Comparison of ENCODE assay signal across 8 cellular contexts in the genomic region with DNA sequence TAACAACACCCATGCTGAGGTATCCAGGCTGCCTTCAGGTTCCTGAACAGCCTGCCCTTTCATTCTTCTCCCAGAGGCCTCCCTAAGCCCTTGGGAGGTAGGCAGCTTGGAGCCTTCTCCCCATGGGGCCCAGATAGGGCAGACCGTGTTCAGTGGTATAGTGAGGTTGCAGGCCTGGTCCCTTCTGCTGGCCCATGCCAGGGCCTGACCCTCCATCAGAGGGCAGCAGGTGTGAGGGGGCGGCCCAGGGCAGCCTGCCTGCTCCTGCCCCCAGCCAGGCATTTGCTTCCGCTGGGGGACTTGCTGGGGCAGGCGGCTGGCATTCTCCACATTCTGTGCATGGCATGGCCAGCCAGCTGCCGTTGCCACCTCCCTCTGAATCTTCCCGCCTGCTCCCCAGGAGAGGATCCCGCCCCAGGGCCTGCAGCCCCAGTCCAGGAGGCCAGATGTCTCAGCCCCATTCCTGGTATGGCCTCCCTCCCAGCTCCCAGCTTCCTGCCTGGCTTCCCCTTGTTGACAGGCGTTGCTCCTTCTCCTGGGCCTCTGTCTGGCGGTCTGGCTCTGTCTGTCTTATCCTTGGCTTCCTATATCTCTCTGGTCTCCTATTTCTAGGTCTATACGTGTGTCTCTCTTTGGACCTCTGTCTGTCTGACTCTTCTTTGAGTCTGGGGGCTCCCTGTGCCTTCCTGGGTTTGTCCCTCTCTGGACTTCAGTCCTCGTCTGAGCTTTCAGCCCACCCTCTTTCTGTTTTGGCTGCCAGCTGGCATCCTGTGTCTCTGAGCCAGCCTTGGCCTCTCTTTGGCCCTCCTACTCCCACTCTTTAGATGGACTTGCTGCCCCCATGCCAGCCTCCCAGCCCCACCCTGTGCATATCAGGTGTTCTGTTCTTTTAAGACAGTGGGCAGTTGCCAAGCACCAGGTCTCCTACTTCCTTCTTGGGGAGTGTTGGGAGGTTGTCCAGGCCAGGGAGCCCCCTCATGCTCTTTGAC. TPM values are rescaled to one million over a fixed set of nuclear protein-coding genes. Genes with fewer than 3 reads are reported as not detected.
DNase-seq lines count a peak whose midpoint lies in the region; TF ChIP-seq lines count a peak whose summit lies in the region.

No MANE protein-coding gene starts in this region.

- H3K36me3 Mint-ChIP-seq in activated T-helper 1 cell treated with anti-CD3 and anti-CD28 coated beads, Interleukin-12 subunit alpha, Interleukin-12 subunit beta, Interleukin-2, Interleukin-4 antibody, amounts not matched to agents 30 ng/mL and 10 ng/mL and 1 ng/mL, durations not matched to agents 14 hours and 24 hours and 36 hours (ENCODE audit: low read depth) = peaks cover 23% of the 10 kb centered on the region
- H3K36me3 Mint-ChIP-seq in immature natural killer cell = peaks cover 0 to 13% (median 8%) of the 10 kb centered on the region in 3 donors

- H3K27ac ChIP-seq in testis = peak overlapping the region; percentile 87 to 98

- no peak for TF ChIP-seq CTCF in testis (IDR thresholded peaks at IDR 0.05)

- peaks cover 57% of the 10 kb centered on the region for H3K4me1 ChIP-seq in testis

- intact Hi-C loops in activated T-helper 1 cell treated with anti-CD3 and anti-CD28 coated beads, Interleukin-12 subunit alpha, Interleukin-12 subunit beta, Interleukin-2, Interleukin-4 antibody, amounts not matched to agents 30 ng/mL and 10 ng/mL and 1 ng/mL, durations not matched to agents 14 hours and 24 hours and 36 hours (cut with micrococcal nuclease) = no loop called here
- intact Hi-C loops in testis (cut with DNase I; ENCODE audit: low total_unique reads) = no loop called here

- no peaks in the 10 kb centered on the region for H3K27me3 Mint-ChIP-seq in activated T-helper 1 cell treated with anti-CD3 and anti-CD28 coated beads, Interleukin-12 subunit alpha, Interleukin-12 subunit beta, Interleukin-2, Interleukin-4 antibody, amounts not matched to agents 30 ng/mL and 10 ng/mL and 1 ng/mL, durations not matched to agents 14 hours and 24 hours and 36 hours (ENCODE audit: insufficient read depth)
- H3K27me3 Mint-ChIP-seq in immature natural killer cell (ENCODE audit: low read depth in 3 of 3) = peaks cover 6 to 8% (median 8%) of the 10 kb centered on the region in 3 donors

- peaks cover 62% of the 10 kb centered on the region for H3K4me1 Mint-ChIP-seq in activated T-helper 1 cell treated with anti-CD3 and anti-CD28 coated beads, Interleukin-12 subunit alpha, Interleukin-12 subunit beta, Interleukin-2, Interleukin-4 antibody, amounts not matched to agents 30 ng/mL and 10 ng/mL and 1 ng/mL, durations not matched to agents 14 hours and 24 hours and 36 hours (ENCODE audit: low read depth)
- peaks cover 34 to 35% of the 10 kb centered on the region in 2 donors for H3K4me1 Mint-ChIP-seq in immature natural killer cell

- peak overlapping the region; percentile 96 for H3K4me3 Mint-ChIP-seq in activated T-helper 1 cell treated with anti-CD3 and anti-CD28 coated beads, Interleukin-12 subunit alpha, Interleukin-12 subunit beta, Interleukin-2, Interleukin-4 antibody, amounts not matched to agents 30 ng/mL and 10 ng/mL and 1 ng/mL, durations not matched to agents 14 hours and 24 hours and 36 hours
- H3K4me3 Mint-ChIP-seq in immature natural killer cell = peak overlapping the region in 4 of 5 donors; percentile 46 to 95 (median 71)

- peak overlapping the region; percentile 16 for H3K27ac Mint-ChIP-seq in activated T-helper 1 cell treated with anti-CD3 and anti-CD28 coated beads, Interleukin-12 subunit alpha, Interleukin-12 subunit beta, Interleukin-2, Interleukin-4 antibody, amounts not matched to agents 30 ng/mL and 10 ng/mL and 1 ng/mL, durations not matched to agents 14 hours and 24 hours and 36 hours
- peak overlapping the region; percentile 17 to 97 (median 70) for H3K27ac Mint-ChIP-seq in immature natural killer cell

- no peaks in the 10 kb centered on the region for H3K36me3 ChIP-seq in testis (ENCODE audit: low read depth, missing control alignments)

- H3K27me3 ChIP-seq in testis = no peaks in the 10 kb centered on the region

- DNase-seq in NCI-H2081 (lab: John Stamatoyannopoulos, UW) (peak; percentile 39 to 73), NCI-H2081 treated with DMSO at 0.1 percent for 48 hours (lab: John Stamatoyannopoulos, UW) (no peak), immature natural killer cell (no peak), testis (peak; percentile 51), cerebellar nuclear complex (lab: John Stamatoyannopoulos, UW) (no peak), NCI-H526 (lab: John Stamatoyannopoulos, UW) (no peak), mesenteric fat pad (ENCODE audit: low spot score) (no peak)
- no peak for DNase-seq in activated T-helper 1 cell treated with anti-CD3 and anti-CD28 coated beads, Interleukin-12 subunit alpha, Interleukin-12 subunit beta, Interleukin-2, Interleukin-4 antibody, amounts not matched to agents 30 ng/mL and 10 ng/mL and 1 ng/mL, durations not matched to agents 14 hours and 24 hours and 36 hours (ENCODE audit: low spot score)

- 52 to 61% methylated on average over 9 to 11 of the region's 11 CpGs for WGBS in testis, 2 donors

- H3K9me3 ChIP-seq in testis = no peaks in the 10 kb centered on the region

- no peak overlapping the region for H3K4me3 ChIP-seq in testis

- H3K9me3 Mint-ChIP-seq in activated T-helper 1 cell treated with anti-CD3 and anti-CD28 coated beads, Interleukin-12 subunit alpha, Interleukin-12 subunit beta, Interleukin-2, Interleukin-4 antibody, amounts not matched to agents 30 ng/mL and 10 ng/mL and 1 ng/mL, durations not matched to agents 14 hours and 24 hours and 36 hours = no peaks in the 10 kb centered on the region
- H3K9me3 Mint-ChIP-seq in immature natural killer cell = no peaks in the 10 kb centered on the region

- TF ChIP-seq POLR2A in testis (IDR thresholded peaks at IDR 0.05) = no peak

RNA-seq across cellular contexts. Expression of gene CIC, which starts 9.1 kb away (rescaled TPM):
- 66.9 and 68.0 TPM in 2 replicates for total RNA-seq in activated T-helper 1 cell treated with anti-CD3 and anti-CD28 coated beads, Interleukin-12 subunit alpha, Interleukin-12 subunit beta, Interleukin-2, Interleukin-4 antibody, amounts not matched to agents 30 ng/mL and 10 ng/mL and 1 ng/mL, durations not matched to agents 14 hours and 24 hours and 36 hours
- 1 to 10 TPM in 1 of 3 donors, under 1 TPM in 1, not detected in 1; 0.52 to 2.9 TPM for polyA plus RNA-seq in immature natural killer cell
- total RNA-seq in testis = 100 to 1,000 TPM; 163 to 181 TPM
- polyA plus RNA-seq in testis (ENCODE audit: insufficient read depth, low read depth, low replicate concordance) = 95.6 TPM
- total RNA-seq in mesenteric fat pad = 57.9 TPM

RNA-seq across cellular contexts. Expression of gene ERF, which starts 23.2 kb away (rescaled TPM):
- total RNA-seq in activated T-helper 1 cell treated with anti-CD3 and anti-CD28 coated beads, Interleukin-12 subunit alpha, Interleukin-12 subunit beta, Interleukin-2, Interleukin-4 antibody, amounts not matched to agents 30 ng/mL and 10 ng/mL and 1 ng/mL, durations not matched to agents 14 hours and 24 hours and 36 hours = 71.9 and 78.4 TPM in 2 replicates
- polyA plus RNA-seq in immature natural killer cell (1 to 10 TPM in 2 of 3 donors, under 1 TPM in 1; 0.24 to 3.4 (median 2.3) TPM), testis (ENCODE audit: insufficient read depth, low read depth, low replicate concordance) (59.6 TPM)
- total RNA-seq in testis (100 to 1,000 TPM in 1 of 2 donors, 10 to 100 TPM in 1; 85.4 to 120 TPM), mesenteric fat pad (55.5 TPM)

RNA-seq across cellular contexts. Expression of gene PRR19, which starts 23.8 kb away (rescaled TPM):
- total RNA-seq in activated T-helper 1 cell treated with anti-CD3 and anti-CD28 coated beads, Interleukin-12 subunit alpha, Interleukin-12 subunit beta, Interleukin-2, Interleukin-4 antibody, amounts not matched to agents 30 ng/mL and 10 ng/mL and 1 ng/mL, durations not matched to agents 14 hours and 24 hours and 36 hours = 1.0 and 1.4 TPM in 2 replicates
- polyA plus RNA-seq in immature natural killer cell (under 1 TPM in 1 of 3 donors, not detected in 2; 0.16 TPM), testis (ENCODE audit: insufficient read depth, low read depth, low replicate concordance) (37.4 TPM)
- total RNA-seq in testis (10 to 100 TPM; 16.8 to 18.3 TPM), mesenteric fat pad (not detected)

RNA-seq across cellular contexts. Expression of gene PAFAH1B3, which starts 24.3 kb away (rescaled TPM):
- 48.7 and 50.1 TPM in 2 replicates for total RNA-seq in activated T-helper 1 cell treated with anti-CD3 and anti-CD28 coated beads, Interleukin-12 subunit alpha, Interleukin-12 subunit beta, Interleukin-2, Interleukin-4 antibody, amounts not matched to agents 30 ng/mL and 10 ng/mL and 1 ng/mL, durations not matched to agents 14 hours and 24 hours and 36 hours
- 10 to 100 TPM; 17.4 to 27.3 (median 26.0) TPM for polyA plus RNA-seq in immature natural killer cell
- total RNA-seq in testis = 10 to 100 TPM; 50.7 to 66.7 TPM
- 45.1 TPM for polyA plus RNA-seq in testis (ENCODE audit: insufficient read depth, low read depth, low replicate concordance)
- 5.2 TPM for total RNA-seq in mesenteric fat pad

RNA-seq across cellular contexts. Expression of gene TMEM145, which starts 35.0 kb away (rescaled TPM):
- total RNA-seq in activated T-helper 1 cell treated with anti-CD3 and anti-CD28 coated beads, Interleukin-12 subunit alpha, Interleukin-12 subunit beta, Interleukin-2, Interleukin-4 antibody, amounts not matched to agents 30 ng/mL and 10 ng/mL and 1 ng/mL, durations not matched to agents 14 hours and 24 hours and 36 hours = 0.56 and 2.1 TPM in 2 replicates
- polyA plus RNA-seq in immature natural killer cell (not detected), testis (ENCODE audit: insufficient read depth, low read depth, low replicate concordance) (6.9 TPM)
- total RNA-seq in testis (10 to 100 TPM in 1 of 2 donors, 1 to 10 TPM in 1; 7.2 to 12.3 TPM), mesenteric fat pad (not detected)

Comparison
In these comparisons a context has a peak if more than half of its experiments do, and no peak if none do; other contexts are left out.
1. DNase-seq: peak in NCI-H2081 (2 of 2) and testis (single experiment); none in NCI-H2081 treated with DMSO at 0.1 percent for 48 hours (single experiment), activated T-helper 1 cell treated with anti-CD3 and anti-CD28 coated beads, Interleukin-12 subunit alpha, Interleukin-12 subunit beta, Interleukin-2, Interleukin-4 antibody, amounts not matched to agents 30 ng/mL and 10 ng/mL and 1 ng/mL, durations not matched to agents 14 hours and 24 hours and 36 hours (single experiment), immature natural killer cell (0 of 3), cerebellar nuclear complex (0 of 2), NCI-H526 (0 of 2) and mesenteric fat pad (single experiment).